ENCODE assay signal across 8 cellular contexts in genomic region chr5:91281409-91281808, GRCh38.
DNase-seq lines count a peak whose midpoint lies in the region; ATAC-seq, FAIRE-seq and TF ChIP-seq lines count a peak whose summit lies in the region.

No MANE protein-coding gene starts in this region.

- peaks cover 17 to 21% (median 18%) of the 10 kb centered on the region in 3 donors for H3K4me1 Mint-ChIP-seq in naive B cell

- H3K27ac Mint-ChIP-seq in naive B cell, result peak overlapping the region in 2 of 6 donors; percentile 85 to 93

- H3K27me3 ChIP-seq in bronchial epithelial cell (ENCODE audit: control insufficient read depth, insufficient read depth, low read length), result no peaks in the 10 kb centered on the region

- no peak for FAIRE-seq in bronchial epithelial cell (lab: Jason Lieb, UNC)

- no peak overlapping the region for H3K4me3 ChIP-seq in bronchial epithelial cell (ENCODE audit: low read depth, low read length)

- no peak for TF ChIP-seq CTCF in bronchial epithelial cell (IDR thresholded peaks at IDR 0.05; ENCODE audit: insufficient read depth, low read length, severe bottlenecking)

- DNase-seq in AG20443 (ENCODE audit: low spot score) (peak; percentile 70), HT1080 (ENCODE audit: low read depth) (peak; percentile 61), bronchial epithelial cell (ENCODE audit: low read depth) (peak; percentile 89), naive B cell (no peak), islet precursor cell (no peak)
- no peak for DNase-seq in activated CD4-positive, alpha-beta T cell treated with anti-CD3 and anti-CD28 coated beads for 1 hour

- peak overlapping the region in 7 of 8 donors; percentile 85 to 99 (median 90) for H3K4me3 Mint-ChIP-seq in naive B cell

- peaks cover 0 to under 1% (median 0%) of the 10 kb centered on the region in 3 donors for H3K27me3 Mint-ChIP-seq in naive B cell

- H3K36me3 Mint-ChIP-seq in naive B cell, result peaks cover 0 to 7% of the 10 kb centered on the region in 2 donors

- ATAC-seq in naive B cell (ENCODE audit: low read depth in 2 of 2), result no peak
- ATAC-seq in HG03565 (IDR thresholded peaks at IDR 0.05; ENCODE audit: unreplicated experiment), result no peak
- no peak for ATAC-seq in HG03378 (IDR thresholded peaks at IDR 0.05; ENCODE audit: unreplicated experiment)

- peaks cover 1 to 13% (median 5%) of the 10 kb centered on the region in 7 donors for H3K9me3 Mint-ChIP-seq in naive B cell

- no peaks in the 10 kb centered on the region for H3K36me3 ChIP-seq in bronchial epithelial cell (ENCODE audit: control insufficient read depth, insufficient read depth, low read length)

Comparison
In these comparisons a context has a peak if more than half of its experiments do, and no peak if none do; other contexts are left out.
1. DNase-seq: peak in AG20443 (single experiment), HT1080 (single experiment) and bronchial epithelial cell (single experiment); none in naive B cell (single experiment), islet precursor cell (single experiment) and activated CD4-positive, alpha-beta T cell treated with anti-CD3 and anti-CD28 coated beads for 1 hour (single experiment).